1 cellular context compared by ENCODE assay signal in the genomic region with DNA sequence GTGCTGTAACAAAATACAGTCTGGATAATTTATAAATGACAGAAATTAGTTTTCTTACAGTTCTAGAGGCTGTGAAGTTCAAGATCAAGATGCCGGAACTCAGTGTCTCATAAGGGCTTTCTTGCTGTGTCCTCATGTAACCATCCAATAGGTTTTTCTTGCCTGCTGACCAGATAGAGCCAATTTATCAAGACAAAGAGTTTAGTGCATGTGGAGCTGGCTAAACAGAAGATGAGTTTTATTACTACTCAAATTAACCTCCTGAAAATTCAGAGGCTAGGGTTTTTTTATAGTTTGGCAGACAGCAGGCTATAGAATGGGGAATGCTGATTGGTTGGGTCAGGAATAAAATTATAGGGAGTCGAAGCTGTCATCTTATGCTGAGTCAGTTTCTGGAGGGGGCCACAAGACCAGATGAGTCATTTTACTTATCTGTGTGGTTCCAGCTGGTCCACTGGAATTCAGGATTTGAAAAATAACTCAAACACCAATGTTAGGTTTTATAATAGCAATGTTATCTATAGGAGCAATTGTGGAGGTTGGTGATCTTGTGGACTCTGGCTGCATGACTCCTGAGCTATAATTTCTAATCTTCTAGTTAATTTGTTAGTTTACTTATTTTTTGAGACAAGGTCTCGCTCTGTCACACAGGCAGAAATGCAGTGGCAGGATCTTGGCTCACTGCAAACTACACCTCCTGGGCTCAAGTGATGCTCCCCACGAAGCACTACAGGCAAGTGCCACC.
A peak's percentile ranks its signal among the peaks of the same experiment; 100 is the strongest.
TF ChIP-seq lines count a peak whose summit lies in the region.

No MANE protein-coding gene starts in this region.

TF ChIP-seq in K562, 482 proteins besides CTCF, POLR2A, EP300 and RAD21 (continued from another document and continues in another):
- TF ChIP-seq, protein P1, sequence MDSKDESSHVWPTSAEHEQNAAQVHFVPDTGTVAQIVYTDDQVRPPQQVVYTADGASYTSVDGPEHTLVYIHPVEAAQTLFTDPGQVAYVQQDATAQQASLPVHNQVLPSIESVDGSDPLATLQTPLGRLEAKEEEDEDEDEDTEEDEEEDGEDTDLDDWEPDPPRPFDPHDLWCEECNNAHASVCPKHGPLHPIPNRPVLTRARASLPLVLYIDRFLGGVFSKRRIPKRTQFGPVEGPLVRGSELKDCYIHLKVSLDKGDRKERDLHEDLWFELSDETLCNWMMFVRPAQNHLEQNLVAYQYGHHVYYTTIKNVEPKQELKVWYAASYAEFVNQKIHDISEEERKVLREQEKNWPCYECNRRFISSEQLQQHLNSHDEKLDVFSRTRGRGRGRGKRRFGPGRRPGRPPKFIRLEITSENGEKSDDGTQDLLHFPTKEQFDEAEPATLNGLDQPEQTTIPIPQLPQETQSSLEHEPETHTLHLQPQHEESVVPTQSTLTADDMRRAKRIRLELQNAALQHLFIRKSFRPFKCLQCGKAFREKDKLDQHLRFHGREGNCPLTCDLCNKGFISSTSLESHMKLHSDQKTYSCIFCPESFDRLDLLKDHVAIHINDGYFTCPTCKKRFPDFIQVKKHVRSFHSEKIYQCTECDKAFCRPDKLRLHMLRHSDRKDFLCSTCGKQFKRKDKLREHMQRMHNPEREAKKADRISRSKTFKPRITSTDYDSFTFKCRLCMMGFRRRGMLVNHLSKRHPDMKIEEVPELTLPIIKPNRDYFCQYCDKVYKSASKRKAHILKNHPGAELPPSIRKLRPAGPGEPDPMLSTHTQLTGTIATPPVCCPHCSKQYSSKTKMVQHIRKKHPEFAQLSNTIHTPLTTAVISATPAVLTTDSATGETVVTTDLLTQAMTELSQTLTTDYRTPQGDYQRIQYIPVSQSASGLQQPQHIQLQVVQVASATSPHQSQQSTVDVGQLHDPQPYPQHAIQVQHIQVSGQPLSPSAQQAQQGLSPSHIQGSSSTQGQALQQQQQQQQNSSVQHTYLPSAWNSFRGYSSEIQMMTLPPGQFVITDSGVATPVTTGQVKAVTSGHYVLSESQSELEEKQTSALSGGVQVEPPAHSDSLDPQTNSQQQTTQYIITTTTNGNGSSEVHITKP (IDR thresholded peaks at IDR 0.05; ENCODE audit: partially characterized antibody) = no peak
- peak; percentile 53 for TF ChIP-seq RBBP5 (IDR thresholded peaks at IDR 0.05; ENCODE audit: borderline replicate concordance, insufficient read depth, low read length, poor library complexity, severe bottlenecking)
- TF ChIP-seq TEAD1 (CRISPR knock-in tag; IDR thresholded peaks at IDR 0.05) = peak; percentile 99
- TF ChIP-seq ZNF41 (CRISPR knock-in tag; conservative IDR thresholded peaks at IDR 0.05) = no peak
- TF ChIP-seq FOXA1 (IDR thresholded peaks at IDR 0.05; ENCODE audit: borderline replicate concordance) = peak; percentile 56; the same call in 1 of the 2 replicates
- TF ChIP-seq ZNF79 (CRISPR knock-in tag; IDR thresholded peaks at IDR 0.05; ENCODE audit: low read depth) = no peak
- TF ChIP-seq KDM4B (IDR thresholded peaks at IDR 0.05; ENCODE audit: borderline replicate concordance in 2 of 2, low read depth in 1 of 2) = no peak
- no peak for TF ChIP-seq SMAD1 (IDR thresholded peaks at IDR 0.05; ENCODE audit: low read depth, low read length, partially characterized antibody)
- TF ChIP-seq JUND (IDR thresholded peaks at IDR 0.05; ENCODE audit: borderline replicate concordance, low read depth, low read length) = peak; percentile 100
- TF ChIP-seq JUND (tag; IDR thresholded peaks at IDR 0.05; ENCODE audit: borderline replicate concordance, low read depth, low read length) = peak; percentile 100
- TF ChIP-seq RFX1 (IDR thresholded peaks at IDR 0.05) = no peak
- no peak for TF ChIP-seq PYGO2 (tag; IDR thresholded peaks at IDR 0.05)
- TF ChIP-seq, protein P2, sequence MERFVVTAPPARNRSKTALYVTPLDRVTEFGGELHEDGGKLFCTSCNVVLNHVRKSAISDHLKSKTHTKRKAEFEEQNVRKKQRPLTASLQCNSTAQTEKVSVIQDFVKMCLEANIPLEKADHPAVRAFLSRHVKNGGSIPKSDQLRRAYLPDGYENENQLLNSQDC (CRISPR knock-in tag; IDR thresholded peaks at IDR 0.05) = no peak
- TF ChIP-seq CHD4 (IDR thresholded peaks at IDR 0.05; ENCODE audit: insufficient read depth, insufficient replicate concordance, low read depth, low read length, poor library complexity, severe bottlenecking) = no peak
- TF ChIP-seq, protein P3, sequence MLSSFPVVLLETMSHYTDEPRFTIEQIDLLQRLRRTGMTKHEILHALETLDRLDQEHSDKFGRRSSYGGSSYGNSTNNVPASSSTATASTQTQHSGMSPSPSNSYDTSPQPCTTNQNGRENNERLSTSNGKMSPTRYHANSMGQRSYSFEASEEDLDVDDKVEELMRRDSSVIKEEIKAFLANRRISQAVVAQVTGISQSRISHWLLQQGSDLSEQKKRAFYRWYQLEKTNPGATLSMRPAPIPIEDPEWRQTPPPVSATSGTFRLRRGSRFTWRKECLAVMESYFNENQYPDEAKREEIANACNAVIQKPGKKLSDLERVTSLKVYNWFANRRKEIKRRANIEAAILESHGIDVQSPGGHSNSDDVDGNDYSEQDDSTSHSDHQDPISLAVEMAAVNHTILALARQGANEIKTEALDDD (IDR thresholded peaks at IDR 0.05) = peak; percentile 85
- TF ChIP-seq XRCC5 (IDR thresholded peaks at IDR 0.05; ENCODE audit: low read depth, low read length) = no peak
- TF ChIP-seq E2F3 (CRISPR knock-in tag; IDR thresholded peaks at IDR 0.05) = no peak
- TF ChIP-seq, protein P4, sequence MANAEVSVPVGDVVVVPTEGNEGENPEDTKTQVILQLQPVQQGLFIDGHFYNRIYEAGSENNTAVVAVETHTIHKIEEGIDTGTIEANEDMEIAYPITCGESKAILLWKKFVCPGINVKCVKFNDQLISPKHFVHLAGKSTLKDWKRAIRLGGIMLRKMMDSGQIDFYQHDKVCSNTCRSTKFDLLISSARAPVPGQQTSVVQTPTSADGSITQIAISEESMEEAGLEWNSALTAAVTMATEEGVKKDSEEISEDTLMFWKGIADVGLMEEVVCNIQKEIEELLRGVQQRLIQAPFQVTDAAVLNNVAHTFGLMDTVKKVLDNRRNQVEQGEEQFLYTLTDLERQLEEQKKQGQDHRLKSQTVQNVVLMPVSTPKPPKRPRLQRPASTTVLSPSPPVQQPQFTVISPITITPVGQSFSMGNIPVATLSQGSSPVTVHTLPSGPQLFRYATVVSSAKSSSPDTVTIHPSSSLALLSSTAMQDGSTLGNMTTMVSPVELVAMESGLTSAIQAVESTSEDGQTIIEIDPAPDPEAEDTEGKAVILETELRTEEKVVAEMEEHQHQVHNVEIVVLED (CRISPR knock-in tag; IDR thresholded peaks at IDR 0.05) = no peak
- TF ChIP-seq ZFX (CRISPR knock-in tag; IDR thresholded peaks at IDR 0.05) = no peak
- TF ChIP-seq MTA2 (IDR thresholded peaks at IDR 0.05; ENCODE audit: low read depth) = peak; percentile 95
- no peak for TF ChIP-seq HOXB6 (CRISPR knock-in tag; IDR thresholded peaks at IDR 0.05; ENCODE audit: borderline replicate concordance)
- peak; percentile 85; the same call in 1 of the 2 replicates for TF ChIP-seq GATAD2B (IDR thresholded peaks at IDR 0.05; ENCODE audit: borderline replicate concordance)
- TF ChIP-seq, protein P5, sequence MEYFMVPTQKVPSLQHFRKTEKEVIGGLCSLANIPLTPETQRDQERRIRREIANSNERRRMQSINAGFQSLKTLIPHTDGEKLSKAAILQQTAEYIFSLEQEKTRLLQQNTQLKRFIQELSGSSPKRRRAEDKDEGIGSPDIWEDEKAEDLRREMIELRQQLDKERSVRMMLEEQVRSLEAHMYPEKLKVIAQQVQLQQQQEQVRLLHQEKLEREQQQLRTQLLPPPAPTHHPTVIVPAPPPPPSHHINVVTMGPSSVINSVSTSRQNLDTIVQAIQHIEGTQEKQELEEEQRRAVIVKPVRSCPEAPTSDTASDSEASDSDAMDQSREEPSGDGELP (CRISPR knock-in tag; IDR thresholded peaks at IDR 0.05; ENCODE audit: borderline replicate concordance) = peak; percentile 93
- no peak for TF ChIP-seq U2AF1 (optimal IDR thresholded peaks at IDR 0.05; ENCODE audit: low read depth, low read length)
- TF ChIP-seq NR2C2 (CRISPR knock-in tag; IDR thresholded peaks at IDR 0.05) = no peak
- 0 out of 2 replicates have a peak, but pooled peaks have one; percentile 17 for TF ChIP-seq NR2C2 (tag; IDR thresholded peaks at IDR 0.05)
- TF ChIP-seq, protein P6, sequence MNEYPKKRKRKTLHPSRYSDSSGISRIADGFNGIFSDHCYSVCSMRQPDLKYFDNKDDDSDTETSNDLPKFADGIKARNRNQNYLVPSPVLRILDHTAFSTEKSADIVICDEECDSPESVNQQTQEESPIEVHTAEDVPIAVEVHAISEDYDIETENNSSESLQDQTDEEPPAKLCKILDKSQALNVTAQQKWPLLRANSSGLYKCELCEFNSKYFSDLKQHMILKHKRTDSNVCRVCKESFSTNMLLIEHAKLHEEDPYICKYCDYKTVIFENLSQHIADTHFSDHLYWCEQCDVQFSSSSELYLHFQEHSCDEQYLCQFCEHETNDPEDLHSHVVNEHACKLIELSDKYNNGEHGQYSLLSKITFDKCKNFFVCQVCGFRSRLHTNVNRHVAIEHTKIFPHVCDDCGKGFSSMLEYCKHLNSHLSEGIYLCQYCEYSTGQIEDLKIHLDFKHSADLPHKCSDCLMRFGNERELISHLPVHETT (CRISPR knock-in tag; conservative IDR thresholded peaks at IDR 0.05 in 1 of 2, IDR thresholded peaks at IDR 0.05 in 1 of 2) = peak in 1 of 2 experiments; percentile 73; a peak in 1 of 4 replicates
- peak; percentile 96 to 97 for TF ChIP-seq TRIM24 (IDR thresholded peaks at IDR 0.05)
- peak; percentile 74; the same call in 1 of the 2 replicates for TF ChIP-seq PHF21A (IDR thresholded peaks at IDR 0.05; ENCODE audit: borderline replicate concordance, low read depth)
- no peak for TF ChIP-seq SREBF1 (IDR thresholded peaks at IDR 0.05; ENCODE audit: borderline replicate concordance, low read depth, low read length)
- TF ChIP-seq, protein P7, sequence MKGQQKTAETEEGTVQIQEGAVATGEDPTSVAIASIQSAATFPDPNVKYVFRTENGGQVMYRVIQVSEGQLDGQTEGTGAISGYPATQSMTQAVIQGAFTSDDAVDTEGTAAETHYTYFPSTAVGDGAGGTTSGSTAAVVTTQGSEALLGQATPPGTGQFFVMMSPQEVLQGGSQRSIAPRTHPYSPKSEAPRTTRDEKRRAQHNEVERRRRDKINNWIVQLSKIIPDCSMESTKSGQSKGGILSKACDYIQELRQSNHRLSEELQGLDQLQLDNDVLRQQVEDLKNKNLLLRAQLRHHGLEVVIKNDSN (CRISPR knock-in tag; IDR thresholded peaks at IDR 0.05) = no peak
- no peak for TF ChIP-seq NCOA4 (IDR thresholded peaks at IDR 0.05; ENCODE audit: partially characterized antibody)
- TF ChIP-seq EGR1 (conservative IDR thresholded peaks at IDR 0.05) = peak; percentile 64
- 0 out of 4 replicates have a peak, but pooled peaks of 1 of the 2 experiments have one; percentile 32 for TF ChIP-seq ETV6 (IDR thresholded peaks at IDR 0.05; ENCODE audit: borderline replicate concordance in 1 of 2, low read depth in 2 of 2, low read length in 1 of 2)
- TF ChIP-seq ETV6 (CRISPR knock-in tag; IDR thresholded peaks at IDR 0.05; ENCODE audit: borderline replicate concordance) = no peak
- peak; percentile 43; the same call in 1 of the 2 replicates for TF ChIP-seq RNF2 (IDR thresholded peaks at IDR 0.05)
- TF ChIP-seq, protein P8, sequence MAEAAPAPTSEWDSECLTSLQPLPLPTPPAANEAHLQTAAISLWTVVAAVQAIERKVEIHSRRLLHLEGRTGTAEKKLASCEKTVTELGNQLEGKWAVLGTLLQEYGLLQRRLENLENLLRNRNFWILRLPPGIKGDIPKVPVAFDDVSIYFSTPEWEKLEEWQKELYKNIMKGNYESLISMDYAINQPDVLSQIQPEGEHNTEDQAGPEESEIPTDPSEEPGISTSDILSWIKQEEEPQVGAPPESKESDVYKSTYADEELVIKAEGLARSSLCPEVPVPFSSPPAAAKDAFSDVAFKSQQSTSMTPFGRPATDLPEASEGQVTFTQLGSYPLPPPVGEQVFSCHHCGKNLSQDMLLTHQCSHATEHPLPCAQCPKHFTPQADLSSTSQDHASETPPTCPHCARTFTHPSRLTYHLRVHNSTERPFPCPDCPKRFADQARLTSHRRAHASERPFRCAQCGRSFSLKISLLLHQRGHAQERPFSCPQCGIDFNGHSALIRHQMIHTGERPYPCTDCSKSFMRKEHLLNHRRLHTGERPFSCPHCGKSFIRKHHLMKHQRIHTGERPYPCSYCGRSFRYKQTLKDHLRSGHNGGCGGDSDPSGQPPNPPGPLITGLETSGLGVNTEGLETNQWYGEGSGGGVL (CRISPR knock-in tag; IDR thresholded peaks at IDR 0.05) = no peak
- no peak for TF ChIP-seq ZFPM2 (CRISPR knock-in tag; IDR thresholded peaks at IDR 0.05)
- 0 out of 2 replicates have a peak, but pooled peaks have one; percentile 41 for TF ChIP-seq MXI1 (IDR thresholded peaks at IDR 0.05; ENCODE audit: low read depth, low read length)
- TF ChIP-seq SREBF2 (CRISPR knock-in tag; IDR thresholded peaks at IDR 0.05) = no peak
- TF ChIP-seq, protein P9, sequence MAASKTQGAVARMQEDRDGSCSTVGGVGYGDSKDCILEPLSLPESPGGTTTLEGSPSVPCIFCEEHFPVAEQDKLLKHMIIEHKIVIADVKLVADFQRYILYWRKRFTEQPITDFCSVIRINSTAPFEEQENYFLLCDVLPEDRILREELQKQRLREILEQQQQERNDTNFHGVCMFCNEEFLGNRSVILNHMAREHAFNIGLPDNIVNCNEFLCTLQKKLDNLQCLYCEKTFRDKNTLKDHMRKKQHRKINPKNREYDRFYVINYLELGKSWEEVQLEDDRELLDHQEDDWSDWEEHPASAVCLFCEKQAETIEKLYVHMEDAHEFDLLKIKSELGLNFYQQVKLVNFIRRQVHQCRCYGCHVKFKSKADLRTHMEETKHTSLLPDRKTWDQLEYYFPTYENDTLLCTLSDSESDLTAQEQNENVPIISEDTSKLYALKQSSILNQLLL (CRISPR knock-in tag; IDR thresholded peaks at IDR 0.05; ENCODE audit: borderline replicate concordance) = no peak
- TF ChIP-seq FOXK2 (conservative IDR thresholded peaks at IDR 0.05 in 1 of 2, IDR thresholded peaks at IDR 0.05 in 1 of 2; ENCODE audit: low read depth in 2 of 2) = peak in 1 of 2 experiments; percentile 14; a peak in 1 of 4 replicates
- no peak for TF ChIP-seq BDP1 (IDR thresholded peaks at IDR 0.05; ENCODE audit: insufficient read depth, insufficient read length)
- TF ChIP-seq, protein P10, sequence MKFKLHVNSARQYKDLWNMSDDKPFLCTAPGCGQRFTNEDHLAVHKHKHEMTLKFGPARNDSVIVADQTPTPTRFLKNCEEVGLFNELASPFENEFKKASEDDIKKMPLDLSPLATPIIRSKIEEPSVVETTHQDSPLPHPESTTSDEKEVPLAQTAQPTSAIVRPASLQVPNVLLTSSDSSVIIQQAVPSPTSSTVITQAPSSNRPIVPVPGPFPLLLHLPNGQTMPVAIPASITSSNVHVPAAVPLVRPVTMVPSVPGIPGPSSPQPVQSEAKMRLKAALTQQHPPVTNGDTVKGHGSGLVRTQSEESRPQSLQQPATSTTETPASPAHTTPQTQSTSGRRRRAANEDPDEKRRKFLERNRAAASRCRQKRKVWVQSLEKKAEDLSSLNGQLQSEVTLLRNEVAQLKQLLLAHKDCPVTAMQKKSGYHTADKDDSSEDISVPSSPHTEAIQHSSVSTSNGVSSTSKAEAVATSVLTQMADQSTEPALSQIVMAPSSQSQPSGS (CRISPR knock-in tag; IDR thresholded peaks at IDR 0.05) = no peak
- TF ChIP-seq JUNB (CRISPR knock-in tag; conservative IDR thresholded peaks at IDR 0.05) = peak; percentile 87
- no peak for TF ChIP-seq ZNF347 (CRISPR knock-in tag; IDR thresholded peaks at IDR 0.05; ENCODE audit: low read depth)
